In the genomic region with DNA sequence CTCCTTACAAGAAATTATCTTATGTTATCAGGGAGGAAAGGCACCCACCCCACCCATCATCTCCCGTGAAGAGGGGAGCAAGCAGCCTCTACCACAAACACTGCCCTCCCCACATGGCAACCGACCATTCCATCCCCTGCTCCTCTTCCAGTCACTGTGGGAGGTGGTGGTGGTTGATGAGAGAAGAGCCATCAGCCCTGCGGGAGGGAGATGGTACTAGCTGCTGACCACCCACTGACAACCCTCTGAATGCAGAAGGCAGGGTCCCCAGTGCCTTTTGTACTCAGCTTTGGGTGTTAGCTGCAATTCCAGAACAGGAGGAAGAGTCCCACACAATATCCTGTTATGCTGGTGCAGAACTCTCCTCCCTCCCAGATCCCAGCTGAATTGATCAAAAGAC, we compare ENCODE assay signal across 1 cellular context.
TF ChIP-seq lines count a peak whose summit lies in the region.

No MANE protein-coding gene starts in this region.

TF ChIP-seq in H1, 55 proteins besides CTCF, POLR2A, EP300 and RAD21 (continued from another document):
- TF ChIP-seq, protein P1, sequence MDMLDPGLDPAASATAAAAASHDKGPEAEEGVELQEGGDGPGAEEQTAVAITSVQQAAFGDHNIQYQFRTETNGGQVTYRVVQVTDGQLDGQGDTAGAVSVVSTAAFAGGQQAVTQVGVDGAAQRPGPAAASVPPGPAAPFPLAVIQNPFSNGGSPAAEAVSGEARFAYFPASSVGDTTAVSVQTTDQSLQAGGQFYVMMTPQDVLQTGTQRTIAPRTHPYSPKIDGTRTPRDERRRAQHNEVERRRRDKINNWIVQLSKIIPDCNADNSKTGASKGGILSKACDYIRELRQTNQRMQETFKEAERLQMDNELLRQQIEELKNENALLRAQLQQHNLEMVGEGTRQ (IDR thresholded peaks at IDR 0.05; ENCODE audit: low read length) = no peak
- no peak for TF ChIP-seq SAP30 (IDR thresholded peaks at IDR 0.05; ENCODE audit: insufficient read depth, insufficient replicate concordance, low read length)
- TF ChIP-seq BRCA1 (IDR thresholded peaks at IDR 0.05; ENCODE audit: low read depth, low read length) = no peak
- TF ChIP-seq RNF2 (IDR thresholded peaks at IDR 0.05; ENCODE audit: borderline replicate concordance, low read depth, low read length, missing control alignments, poor library complexity, severe bottlenecking) = no peak
- TF ChIP-seq BACH1 (IDR thresholded peaks at IDR 0.05; ENCODE audit: low read length) = no peak
- TF ChIP-seq CHD2 (IDR thresholded peaks at IDR 0.05; ENCODE audit: low read length) = no peak
- TF ChIP-seq JUN (IDR thresholded peaks at IDR 0.05; ENCODE audit: low read depth, low read length) = no peak
- TF ChIP-seq RFX5 (IDR thresholded peaks at IDR 0.05; ENCODE audit: borderline replicate concordance, low read depth, low read length) = no peak
- TF ChIP-seq CEBPB (IDR thresholded peaks at IDR 0.05; ENCODE audit: low read depth, low read length) = no peak
- TF ChIP-seq CREB1 (IDR thresholded peaks at IDR 0.05) = no peak
- TF ChIP-seq, protein P2, sequence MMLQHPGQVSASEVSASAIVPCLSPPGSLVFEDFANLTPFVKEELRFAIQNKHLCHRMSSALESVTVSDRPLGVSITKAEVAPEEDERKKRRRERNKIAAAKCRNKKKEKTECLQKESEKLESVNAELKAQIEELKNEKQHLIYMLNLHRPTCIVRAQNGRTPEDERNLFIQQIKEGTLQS (IDR thresholded peaks at IDR 0.05; ENCODE audit: insufficient read depth, low read depth, low read length) = no peak
- no peak for TF ChIP-seq RBBP5 (IDR thresholded peaks at IDR 0.05; ENCODE audit: borderline replicate concordance, low read depth, low read length)
- no peak for TF ChIP-seq TAF7 (optimal IDR thresholded peaks at IDR 0.05; ENCODE audit: borderline replicate concordance, low read depth, low read length)
- TF ChIP-seq TEAD4 (IDR thresholded peaks at IDR 0.05; ENCODE audit: low read depth, low read length) = no peak
- no peak for TF ChIP-seq SIX5 (IDR thresholded peaks at IDR 0.05; ENCODE audit: low read depth, low read length)
- TF ChIP-seq POU5F1 (IDR thresholded peaks at IDR 0.05; ENCODE audit: low read depth, low read length) = no peak
